10 cellular contexts compared by ENCODE assay signal in the genomic region with DNA sequence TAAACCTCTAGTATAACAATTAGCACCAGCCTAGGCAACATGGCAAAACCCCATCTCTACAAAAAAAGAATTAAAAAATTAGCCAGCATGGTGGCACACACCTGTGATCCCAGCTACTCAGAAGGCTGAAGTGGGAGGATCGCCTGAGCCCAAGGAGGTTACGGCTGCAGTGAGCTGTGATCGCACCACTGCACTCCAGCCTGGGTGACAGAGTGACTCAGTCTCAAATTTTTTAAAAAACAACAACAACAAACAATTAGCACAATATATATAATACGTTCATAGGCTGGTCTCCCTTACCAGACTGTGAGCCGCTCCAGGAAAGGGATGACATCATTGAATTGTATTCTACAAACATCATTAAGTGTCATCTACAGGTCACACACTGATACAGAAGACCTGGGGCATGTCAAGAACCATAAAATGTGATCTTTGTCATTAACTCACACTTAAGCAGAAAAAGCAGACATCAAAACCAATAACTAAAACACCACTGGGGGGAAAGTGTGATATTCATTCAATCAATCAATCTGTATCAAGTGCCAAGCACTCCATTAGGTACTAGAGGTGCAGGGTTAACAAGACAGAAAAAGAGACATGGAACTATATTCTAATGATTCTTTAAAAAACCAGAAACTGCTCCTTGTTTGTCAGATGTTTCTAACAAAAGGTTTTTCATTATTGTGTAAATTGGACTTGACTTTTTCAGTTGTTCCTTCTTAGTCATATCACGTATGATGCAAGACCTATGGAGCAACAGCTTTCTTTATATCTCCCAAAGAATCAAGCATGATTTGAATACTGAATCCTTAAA. TPM values are rescaled to one million over a fixed set of nuclear protein-coding genes. Genes with fewer than 3 reads are reported as not detected.
DNase-seq lines count a peak whose midpoint lies in the region; ATAC-seq and TF ChIP-seq lines count a peak whose summit lies in the region.
"Had no signal": no experiment of that assay in that cellular context is flagged by ENCODE, and none has a peak within 500 bp of the region (broad histone marks: within the 10 kb centered on the region; RNA-seq: fewer than 3 reads in every experiment).

No MANE protein-coding gene starts in this region.

- POLR2A ChIA-PET in OCI-LY7 (lab: Charles Lee), result interaction anchor here (1.0 to 1.6 kb wide), 4 partner anchors 9 to 52 kb away, joined by 3 to 5 read pairs (median 4); no protein-coding TSS in a partner anchor

- H3K27ac ChIP-seq in upper lobe of right lung, result peak overlapping the region; percentile 59
- H3K27ac ChIP-seq in OCI-LY7 (ENCODE audit: low read depth, low read length, poor library complexity, severe bottlenecking), result no peak overlapping the region

- no TSS peak for BruUV-seq in OCI-LY7 (replicated peaks; lab: Mats Ljungman, UMichigan)

- H3K27me3 ChIP-seq in upper lobe of right lung, result no peaks in the 10 kb centered on the region

- no peak overlapping the region for H2AFZ ChIP-seq in OCI-LY7 (ENCODE audit: low read length)

- H4K20me1 ChIP-seq in OCI-LY7 (ENCODE audit: insufficient read depth, low read length), result peaks cover 4% of the 10 kb centered on the region; the same call in 1 of the 2 replicates

- ATAC-seq in activated T-cell treated with anti-CD3 and anti-CD28 coated beads, Interleukin-2, amount 50 U/mL, for 72 hours (replicated peaks in 1 of 2), result peak in 1 of 2 donors; percentile 40
- ATAC-seq in SK-N-SH treated with all-trans-retinoic acid at 6 μM for 48 hours (peak; percentile 48; the same call in 1 of the 3 replicates), upper lobe of right lung (no peak)

- peaks cover 2 to 3% of the 10 kb centered on the region in 2 donors for H3K9me3 Mint-ChIP-seq in activated T-cell treated with anti-CD3 and anti-CD28 coated beads, Interleukin-2, amount 50 U/mL, for 72 hours
- H3K9me3 Mint-ChIP-seq: neural crest cell had no signal

- H3K27ac Mint-ChIP-seq in activated T-cell treated with anti-CD3 and anti-CD28 coated beads, Interleukin-2, amount 50 U/mL, for 72 hours, result peak overlapping the region; percentile 80

- no peak for DNase-seq in activated T-cell treated with anti-CD3 and anti-CD28 coated beads, Interleukin-2, amount 50 U/mL, for 72 hours
- DNase-seq in activated T-cell treated with anti-CD3 and anti-CD28 coated beads, Interleukin-2, amount 50 U/mL, for 48 hours, result no peak
- DNase-seq in fibroblast of the aortic adventitia (ENCODE audit: low read depth) (peak; percentile 87), upper lobe of right lung (no peak), NCI-H82 (lab: John Stamatoyannopoulos, UW) (no peak), OCI-LY7 (ENCODE audit: low spot score) (no peak)
- no peak for DNase-seq in stimulated activated CD4-positive, alpha-beta T cell treated with anti-CD3 and anti-CD28 coated beads, Interleukin-1b, Interleukin-23, amount 100 ng/mL, for 48 hours
- DNase-seq: cerebellar nuclear complex had no signal

- no peaks in the 10 kb centered on the region for H3K36me3 ChIP-seq in upper lobe of right lung
- H3K36me3 ChIP-seq in OCI-LY7 (ENCODE audit: insufficient read depth, low read length), result 0 out of 2 replicates have a peak, but pooled peaks cover 7% of the 10 kb centered on the region

- H3K4me1 Mint-ChIP-seq in activated T-cell treated with anti-CD3 and anti-CD28 coated beads, Interleukin-2, amount 50 U/mL, for 72 hours (ENCODE audit: low read depth), result peaks cover 49% of the 10 kb centered on the region
- H3K4me1 Mint-ChIP-seq: neural crest cell had no signal

- H3K4me2 ChIP-seq in OCI-LY7 (ENCODE audit: low read length), result no peak overlapping the region

- no peak for TF ChIP-seq CTCF in fibroblast of the aortic adventitia (IDR thresholded peaks at IDR 0.05; ENCODE audit: insufficient read depth, low read length)
- TF ChIP-seq CTCF in upper lobe of right lung (IDR thresholded peaks at IDR 0.05), result no peak
- TF ChIP-seq CTCF in OCI-LY7 (conservative IDR thresholded peaks at IDR 0.05; ENCODE audit: low read length), result no peak

- peak overlapping the region; percentile 43 to 85 for H3K4me3 Mint-ChIP-seq in activated T-cell treated with anti-CD3 and anti-CD28 coated beads, Interleukin-2, amount 50 U/mL, for 72 hours
- H3K4me3 Mint-ChIP-seq: neural crest cell had no signal

- H3K4me1 ChIP-seq in upper lobe of right lung (peaks cover 47% of the 10 kb centered on the region), OCI-LY7 (ENCODE audit: insufficient read depth, low read length, poor library complexity, severe bottlenecking) (peaks cover 24% of the 10 kb centered on the region)

- H3K4me3 ChIP-seq in fibroblast of the aortic adventitia (ENCODE audit: low read depth, low read length) (no peak overlapping the region), upper lobe of right lung (no peak overlapping the region), OCI-LY7 (ENCODE audit: low read depth, low read length, poor library complexity, severe bottlenecking) (no peak overlapping the region)

- no peaks in the 10 kb centered on the region for H3K9me2 ChIP-seq in OCI-LY7 (ENCODE audit: insufficient read depth, low read length)

- H3K9me3 ChIP-seq in upper lobe of right lung, result no peaks in the 10 kb centered on the region
- no peaks in the 10 kb centered on the region for H3K9me3 ChIP-seq in OCI-LY7 (ENCODE audit: low read length)

- intact Hi-C loops in upper lobe of right lung (cut with DNase I), result no loop called here
- intact Hi-C loops in OCI-LY7 (cut with micrococcal nuclease; ENCODE audit: unreplicated experiment), result no loop called here

- H3K79me2 ChIP-seq in OCI-LY7 (ENCODE audit: insufficient read depth, low read depth, low read length), result peaks cover 52% of the 10 kb centered on the region; the same call in 1 of the 2 replicates

- peaks cover 3 to 5% of the 10 kb centered on the region in 2 donors for H3K36me3 Mint-ChIP-seq in activated T-cell treated with anti-CD3 and anti-CD28 coated beads, Interleukin-2, amount 50 U/mL, for 72 hours (ENCODE audit: insufficient read depth in 2 of 2)

- CTCF ChIA-PET in OCI-LY7 (lab: Charles Lee; ENCODE audit: unreplicated experiment), result no interaction called here

- H3K27me3 Mint-ChIP-seq in activated T-cell treated with anti-CD3 and anti-CD28 coated beads, Interleukin-2, amount 50 U/mL, for 72 hours (ENCODE audit: low read depth), result no peaks in the 10 kb centered on the region

TF ChIP-seq in SK-N-SH treated with all-trans-retinoic acid at 6 μM for 48 hours, 23 proteins besides CTCF, POLR2A, EP300 and RAD21:
- TF ChIP-seq, protein P1, sequence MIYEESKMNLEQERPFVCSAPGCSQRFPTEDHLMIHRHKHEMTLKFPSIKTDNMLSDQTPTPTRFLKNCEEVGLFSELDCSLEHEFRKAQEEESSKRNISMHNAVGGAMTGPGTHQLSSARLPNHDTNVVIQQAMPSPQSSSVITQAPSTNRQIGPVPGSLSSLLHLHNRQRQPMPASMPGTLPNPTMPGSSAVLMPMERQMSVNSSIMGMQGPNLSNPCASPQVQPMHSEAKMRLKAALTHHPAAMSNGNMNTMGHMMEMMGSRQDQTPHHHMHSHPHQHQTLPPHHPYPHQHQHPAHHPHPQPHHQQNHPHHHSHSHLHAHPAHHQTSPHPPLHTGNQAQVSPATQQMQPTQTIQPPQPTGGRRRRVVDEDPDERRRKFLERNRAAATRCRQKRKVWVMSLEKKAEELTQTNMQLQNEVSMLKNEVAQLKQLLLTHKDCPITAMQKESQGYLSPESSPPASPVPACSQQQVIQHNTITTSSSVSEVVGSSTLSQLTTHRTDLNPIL (CRISPR knock-in tag; IDR thresholded peaks at IDR 0.05; ENCODE audit: low read depth), result 0 out of 2 replicates have a peak, but pooled peaks have one; percentile 27
- TF ChIP-seq SNAI2 (CRISPR knock-in tag; IDR thresholded peaks at IDR 0.05) (no peak), ISL1 (CRISPR knock-in tag; IDR thresholded peaks at IDR 0.05) (peak; percentile 64; the same call in 1 of the 2 replicates)

RNA-seq across cellular contexts. Expression of a gene that starts 17.8 kb away (rescaled TPM):
- total RNA-seq in activated T-cell treated with anti-CD3 and anti-CD28 coated beads, Interleukin-2, amount 50 U/mL, for 72 hours, result 10 to 100 TPM; 12.8 to 18.5 TPM
- total RNA-seq in fibroblast of the aortic adventitia (ENCODE audit: low replicate concordance) (1.9 and 15.5 TPM in 2 replicates), upper lobe of right lung (32.5 TPM), OCI-LY7 (2022) (16.6 and 17.1 TPM in 2 replicates)
- 12.0 and 13.8 TPM in 2 replicates for total RNA-seq in OCI-LY7 (2014; rRNA removed; shearing (Covaris generic))

RNA-seq across cellular contexts. Expression of a gene that starts 48.0 kb away (rescaled TPM):
- total RNA-seq in activated T-cell treated with anti-CD3 and anti-CD28 coated beads, Interleukin-2, amount 50 U/mL, for 72 hours, result 1 to 10 TPM; 3.8 to 4.9 TPM
- 5.0 and 10.6 TPM in 2 replicates for total RNA-seq in fibroblast of the aortic adventitia (ENCODE audit: low replicate concordance)
- 5.6 TPM for total RNA-seq in upper lobe of right lung
- total RNA-seq in OCI-LY7 (2014; rRNA removed; shearing (Covaris generic)), result 7.3 and 8.4 TPM in 2 replicates
- 5.8 and 7.9 TPM in 2 replicates for total RNA-seq in OCI-LY7 (2022)
